In the genomic region with DNA sequence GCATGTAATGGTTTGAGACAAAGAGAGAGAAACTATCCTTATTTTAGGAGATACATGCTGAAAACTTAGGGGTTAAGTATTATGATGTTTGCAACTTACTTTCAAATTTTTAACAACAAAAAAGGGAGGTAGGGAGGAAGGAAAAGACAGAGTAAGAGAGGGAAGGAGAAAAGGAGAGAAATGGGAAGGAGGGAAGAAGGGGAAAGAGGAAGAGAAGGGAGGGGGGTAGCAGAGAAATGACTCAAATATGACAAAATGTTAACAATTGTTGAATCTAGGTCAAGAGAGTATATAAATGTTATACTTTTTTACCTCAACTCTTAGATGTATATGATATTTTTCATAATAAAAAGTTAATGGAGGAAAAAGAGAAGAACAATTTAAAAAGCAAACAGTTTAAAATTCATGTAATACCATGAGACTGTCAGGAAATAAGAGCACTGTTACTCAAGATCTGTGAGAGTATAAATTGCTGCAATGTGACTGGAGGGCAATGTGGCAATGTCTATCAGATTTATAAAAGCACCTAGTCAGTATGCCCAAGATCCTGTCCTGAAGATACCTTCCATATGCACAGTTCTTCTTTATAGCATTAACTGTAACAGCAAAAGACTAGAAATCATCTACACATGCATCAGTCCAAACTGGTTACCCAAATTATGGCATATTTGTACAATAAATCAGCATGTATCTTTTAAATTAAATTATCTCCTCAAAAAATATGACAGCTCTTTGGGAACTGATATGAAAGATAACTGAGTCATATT, we compare ENCODE assay signal across 2 cellular contexts.
A peak's percentile ranks its signal among the peaks of the same experiment; 100 is the strongest.
TF ChIP-seq lines count a peak whose summit lies in the region.

No MANE protein-coding gene starts in this region.

TF ChIP-seq in IMR-90, 13 proteins besides CTCF, POLR2A, EP300 and RAD21:
- 0 out of 2 replicates have a peak, but pooled peaks have one; percentile 13 for TF ChIP-seq CEBPB (IDR thresholded peaks at IDR 0.05; ENCODE audit: low read depth, low read length)
- TF ChIP-seq NFE2L2 (IDR thresholded peaks at IDR 0.05; ENCODE audit: low read depth, low read length), result no peak

TF ChIP-seq in GM12878, 131 proteins besides CTCF, POLR2A, EP300 and RAD21:
- no peak for TF ChIP-seq ATF7 (IDR thresholded peaks at IDR 0.05; ENCODE audit: low read depth)
- TF ChIP-seq BACH1 (IDR thresholded peaks at IDR 0.05; ENCODE audit: borderline replicate concordance), result no peak
